21 cellular contexts compared by ENCODE assay signal in the genomic region with DNA sequence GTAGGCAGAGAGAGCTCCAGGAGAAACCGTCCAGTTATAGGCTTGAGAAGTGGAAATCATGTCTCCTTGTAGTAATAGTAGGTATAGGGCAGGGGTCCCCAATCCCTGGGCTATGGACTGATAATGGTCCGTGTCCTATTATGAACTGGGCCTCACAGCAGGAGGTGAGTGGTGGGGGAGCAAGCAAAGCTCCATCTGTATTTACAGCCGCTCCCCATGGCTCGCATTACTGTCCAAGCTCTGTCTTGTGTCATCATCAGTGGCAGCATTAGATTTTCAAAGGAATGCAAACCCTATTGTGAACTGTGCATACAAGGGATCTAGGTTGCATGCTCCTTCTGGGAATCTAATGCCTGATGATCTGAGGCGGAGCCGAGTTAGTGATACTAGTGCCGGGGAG.
DNase-seq lines count a peak whose midpoint lies in the region; ATAC-seq and TF ChIP-seq lines count a peak whose summit lies in the region.
"Had no signal": no experiment of that assay in that cellular context is flagged by ENCODE, and none has a peak within 500 bp of the region (broad histone marks: within the 10 kb centered on the region; RNA-seq: fewer than 3 reads in every experiment).

No MANE protein-coding gene starts in this region.

- POLR2A ChIA-PET in HEK293 (lab: Yijun Ruan, JAX), result no interaction called here

- no peak overlapping the region for H3K23ac ChIP-seq in mesenchymal stem cell (ENCODE audit: low read length in 2 of 2)

- no peak overlapping the region for H3K4ac ChIP-seq in mesenchymal stem cell (ENCODE audit: low read depth in 1 of 2, low read length in 2 of 2)

- no peak for ATAC-seq in GM21786 (IDR thresholded peaks at IDR 0.05; ENCODE audit: unreplicated experiment)
- ATAC-seq: Panc1, T-cell had no signal

- CTCF ChIA-PET in HEK293 (lab: Yijun Ruan, JAX), result no interaction called here

- no peak for TF ChIP-seq CTCF in HEK293 (tag by site-specific recombination; IDR thresholded peaks at IDR 0.05)
- no peak for TF ChIP-seq CTCF in spleen (IDR thresholded peaks at IDR 0.05 in 8 of 11, conservative IDR thresholded peaks at IDR 0.05 in 3 of 11)

- no peak overlapping the region for H3K14ac ChIP-seq in mesenchymal stem cell (ENCODE audit: low read length in 2 of 2)

- intact Hi-C loops in spleen (cut with DNase I; ENCODE audit: low total_unique reads), result no loop called here

- no peaks in the 10 kb centered on the region for H3K27me3 ChIP-seq in mesenchymal stem cell (ENCODE audit: control insufficient read depth in 1 of 2, insufficient read depth in 1 of 2, low read length in 2 of 2)
- no peaks in the 10 kb centered on the region for H3K27me3 ChIP-seq in spleen (replicated peaks in 1 of 7)

- H3K4me2 ChIP-seq in mesenchymal stem cell (ENCODE audit: low read length, poor library complexity, severe bottlenecking), result no peak overlapping the region
- H3K4me2 ChIP-seq: KMS-11 had no signal

- H3K36me3 ChIP-seq in HEK293 (ENCODE audit: control insufficient read depth in 2 of 2, insufficient read depth in 1 of 2, low read length in 2 of 2) (no peaks in the 10 kb centered on the region), mesenchymal stem cell (ENCODE audit: control insufficient read depth in 1 of 2, insufficient read depth in 2 of 2, low read depth in 1 of 2, low read length in 2 of 2) (peaks cover 0 to 15% of the 10 kb centered on the region in 2 experiments), spleen (peaks cover 0 to 59% (median 4%) of the 10 kb centered on the region in 6 donors)
- H3K36me3 ChIP-seq: HAP-1 had no signal

- H3K4me1 ChIP-seq in HEK293 (ENCODE audit: control insufficient read depth, insufficient read depth, low read length), result peaks cover 4% of the 10 kb centered on the region; the same call in 1 of the 2 replicates
- H3K4me1 ChIP-seq in mesenchymal stem cell (ENCODE audit: control insufficient read depth, insufficient read depth, low read depth, low read length), result no peaks in the 10 kb centered on the region
- H3K4me1 ChIP-seq in spleen, result no peaks in the 10 kb centered on the region

- no peak overlapping the region for H3K9ac ChIP-seq in mesenchymal stem cell (ENCODE audit: low read length)
- H3K9ac ChIP-seq: KMS-11 had no signal

- no peak overlapping the region for H3K4me3 ChIP-seq in HEK293 (ENCODE audit: low read depth, low read length)
- no peak overlapping the region for H3K4me3 ChIP-seq in mesenchymal stem cell (ENCODE audit: insufficient read depth in 1 of 2, low read depth in 1 of 2, low read length in 2 of 2)
- H3K4me3 ChIP-seq in spleen, result no peak overlapping the region
- H3K4me3 ChIP-seq: HAP-1 had no signal

- no peak overlapping the region for H3K18ac ChIP-seq in mesenchymal stem cell (ENCODE audit: low read depth in 1 of 2, low read length in 2 of 2)

- no peak overlapping the region for H2AFZ ChIP-seq in mesenchymal stem cell (ENCODE audit: low read depth, low read length)

- H3K79me1 ChIP-seq in mesenchymal stem cell (replicated peaks; ENCODE audit: low read length, poor library complexity, severe bottlenecking), result peaks cover 8% of the 10 kb centered on the region

- DNase-seq in NCI-H1105 treated with DMSO at 0.1 percent for 48 hours (lab: John Stamatoyannopoulos, UW), result peak; percentile 26
- no peak for DNase-seq in NCI-H1105 (lab: John Stamatoyannopoulos, UW)
- peak; percentile 2 for DNase-seq in NCI-H69 (lab: John Stamatoyannopoulos, UW)
- no peak for DNase-seq in mesenchymal stem cell
- DNase-seq in OCI-M1 (lab: John Stamatoyannopoulos, UW), result no peak
- no peak for DNase-seq in spleen
- DNase-seq: DMS79 treated with DMSO at 0.1 percent for 48 hours, GF-D8, GOT3, MM.1S, NCI-H1417 treated with DMSO at 0.1 percent for 48 hours, NCI-H187 treated with DMSO at 0.1 percent for 48 hours, NCI-H524, SHP77, T-cell had no signal

- H2BK120ac ChIP-seq in mesenchymal stem cell (ENCODE audit: low read depth, low read length), result peak overlapping the region; percentile 30

- no peak overlapping the region for H2BK12ac ChIP-seq in mesenchymal stem cell (ENCODE audit: low read length in 2 of 2)

- H4K8ac ChIP-seq in mesenchymal stem cell (ENCODE audit: low read length), result no peak overlapping the region

- H3K27ac ChIP-seq in HEK293 (ENCODE audit: extremely low read depth, low read depth, low read length), result no peak overlapping the region
- no peak overlapping the region for H3K27ac ChIP-seq in mesenchymal stem cell (ENCODE audit: low read length, poor library complexity, severe bottlenecking)
- no peak overlapping the region for H3K27ac ChIP-seq in spleen
- H3K27ac ChIP-seq: KMS-11, RWPE1 had no signal

- H2BK15ac ChIP-seq in mesenchymal stem cell (ENCODE audit: low read depth, poor library complexity, severe bottlenecking), result no peak overlapping the region

- H2AK5ac ChIP-seq in mesenchymal stem cell (ENCODE audit: low read length, severe bottlenecking), result no peak overlapping the region

- H3K9me3 ChIP-seq in HEK293 (ENCODE audit: control insufficient read depth, insufficient read depth, low read depth, low read length) (no peaks in the 10 kb centered on the region), mesenchymal stem cell (ENCODE audit: control insufficient read depth, low read length) (peaks cover 12% of the 10 kb centered on the region), spleen (peaks cover 0 to 11% (median 9%) of the 10 kb centered on the region in 8 donors)

- H2BK5ac ChIP-seq in mesenchymal stem cell (ENCODE audit: low read depth, low read length, poor library complexity, severe bottlenecking), result no peak overlapping the region

- 89% methylated on average over 7 of the region's 7 CpGs for WGBS in mesenchymal stem cell
- WGBS in spleen, 5 donors, result 95 to 99% (median 98%) methylated on average over 7 of the region's 7 CpGs

- no peak for TF ChIP-seq POLR2A in spleen (IDR thresholded peaks at IDR 0.05)

- H4K91ac ChIP-seq in mesenchymal stem cell (ENCODE audit: low read length), result no peak overlapping the region

TF ChIP-seq in HEK293, 187 proteins besides CTCF, POLR2A, EP300 and RAD21:
- TF ChIP-seq ZNF610 (tag by site-specific recombination; IDR thresholded peaks at IDR 0.05; ENCODE audit: borderline replicate concordance) (peak; percentile 96), ZFHX2 (tag by site-specific recombination; conservative IDR thresholded peaks at IDR 0.05) (no peak), MZF1 (tag by site-specific recombination; IDR thresholded peaks at IDR 0.05; ENCODE audit: borderline replicate concordance) (no peak), ZNF404 (tag by site-specific recombination; IDR thresholded peaks at IDR 0.05) (no peak), YY1 (tag by site-specific recombination; IDR thresholded peaks at IDR 0.05) (no peak)

Comparison
In these comparisons a context has a peak if more than half of its experiments do, and no peak if none do; other contexts are left out.
1. DNase-seq: peak in NCI-H1105 treated with DMSO at 0.1 percent for 48 hours (single experiment) and NCI-H69 (single experiment); none in NCI-H1105 (single experiment), mesenchymal stem cell (single experiment), OCI-M1 (single experiment) and spleen (single experiment).